In genomic region chr14:71709076-71709475, GRCh38 we compare ENCODE assay signal across 27 cellular contexts.
"Had no signal": no experiment of that assay in that cellular context is flagged by ENCODE, and none has a peak within 500 bp of the region (broad histone marks: within the 10 kb centered on the region; RNA-seq: fewer than 3 reads in every experiment).

No MANE protein-coding gene starts in this region.

- ATAC-seq: left cardiac atrium; natural killer cell; psoas muscle; right lobe of liver; stimulated activated naive B cell treated with anti-CD40 and anti-IgM and Interleukin-4, amounts not matched to agents 10 μg/mL and 1 μg/mL and 100 μg/mL, for 72 hours; stimulated activated naive CD8-positive, alpha-beta T cell treated with anti-CD3 and anti-CD28 coated beads, Interleukin-15, Interleukin-2, amounts not matched to agents 100 U/mL and 50 U/mL, for 24 hours had no signal

- H3K36me3 ChIP-seq: neural progenitor cell, right atrium auricular region had no signal

- H3K9me3 ChIP-seq: left ventricle myocardium inferior, psoas muscle, right atrium auricular region, right lobe of liver, stomach, testis, thyroid gland, transverse colon, vagina had no signal

- H3K36me3 Mint-ChIP-seq: natural killer cell had no signal

- H3K4me1 ChIP-seq: parathyroid adenoma, psoas muscle, testis had no signal

- H3K9me3 Mint-ChIP-seq: mesothelial cell of epicardium; naive B cell; natural killer cell; nephron progenitor cell; neural progenitor cell; stimulated activated naive B cell treated with anti-CD40 and anti-IgM and Interleukin-4, amounts not matched to agents 10 μg/mL and 1 μg/mL and 100 μg/mL, for 72 hours had no signal

- H3K27ac ChIP-seq: left ventricle myocardium inferior, neural progenitor cell, parathyroid adenoma, psoas muscle, right atrium auricular region, right lobe of liver, stomach, testis, thyroid gland, transverse colon, vagina had no signal

- FAIRE-seq: keratinocyte had no signal

- H3K27me3 ChIP-seq: neural progenitor cell, right atrium auricular region, right lobe of liver, stomach, testis, thyroid gland, transverse colon, vagina had no signal

- H3K4me3 ChIP-seq: left ventricle myocardium inferior, lung, neural progenitor cell, psoas muscle, right atrium auricular region, right lobe of liver, smooth muscle cell, stomach, testis, thyroid gland, transverse colon, vagina had no signal

- DNase-seq: head of caudate nucleus; hippocampal formation; kidney glomerular epithelial cell; left cardiac atrium; left ventricle myocardium inferior; mesendoderm; naive B cell; natural killer cell; nephron progenitor cell; psoas muscle; right lobe of liver; stimulated activated CD4-positive, alpha-beta T cell treated with anti-CD3 and anti-CD28 coated beads, Interleukin-1b, Interleukin-23, amount 100 ng/mL, for 48 hours; stimulated activated CD4-positive, alpha-beta T cell treated with anti-CD3 and anti-CD28 coated beads, Interleukin-2, amount 100 ng/mL, for 48 hours; stimulated activated naive B cell treated with anti-CD40 and anti-IgM and Interleukin-4, amounts not matched to agents 10 μg/mL and 1 μg/mL and 100 μg/mL, for 72 hours; stimulated activated naive CD8-positive, alpha-beta T cell treated with anti-CD3 and anti-CD28 coated beads, Interleukin-15, Interleukin-2, amounts not matched to agents 100 U/mL and 50 U/mL, for 24 hours; stomach; testis; thyroid gland; transverse colon had no signal

- H3K27ac Mint-ChIP-seq: mesothelial cell of epicardium; naive B cell; natural killer cell; neural progenitor cell; stimulated activated naive B cell treated with anti-CD40 and anti-IgM and Interleukin-4, amounts not matched to agents 10 μg/mL and 1 μg/mL and 100 μg/mL, for 72 hours had no signal

- H3K27me3 Mint-ChIP-seq: naive B cell; stimulated activated naive B cell treated with anti-CD40 and anti-IgM and Interleukin-4, amounts not matched to agents 10 μg/mL and 1 μg/mL and 100 μg/mL, for 72 hours had no signal

- H3K4me3 Mint-ChIP-seq: mesothelial cell of epicardium; naive B cell; natural killer cell; nephron progenitor cell; neural progenitor cell; stimulated activated naive B cell treated with anti-CD40 and anti-IgM and Interleukin-4, amounts not matched to agents 10 μg/mL and 1 μg/mL and 100 μg/mL, for 72 hours had no signal
